15 cellular contexts compared by ENCODE assay signal in the genomic region with DNA sequence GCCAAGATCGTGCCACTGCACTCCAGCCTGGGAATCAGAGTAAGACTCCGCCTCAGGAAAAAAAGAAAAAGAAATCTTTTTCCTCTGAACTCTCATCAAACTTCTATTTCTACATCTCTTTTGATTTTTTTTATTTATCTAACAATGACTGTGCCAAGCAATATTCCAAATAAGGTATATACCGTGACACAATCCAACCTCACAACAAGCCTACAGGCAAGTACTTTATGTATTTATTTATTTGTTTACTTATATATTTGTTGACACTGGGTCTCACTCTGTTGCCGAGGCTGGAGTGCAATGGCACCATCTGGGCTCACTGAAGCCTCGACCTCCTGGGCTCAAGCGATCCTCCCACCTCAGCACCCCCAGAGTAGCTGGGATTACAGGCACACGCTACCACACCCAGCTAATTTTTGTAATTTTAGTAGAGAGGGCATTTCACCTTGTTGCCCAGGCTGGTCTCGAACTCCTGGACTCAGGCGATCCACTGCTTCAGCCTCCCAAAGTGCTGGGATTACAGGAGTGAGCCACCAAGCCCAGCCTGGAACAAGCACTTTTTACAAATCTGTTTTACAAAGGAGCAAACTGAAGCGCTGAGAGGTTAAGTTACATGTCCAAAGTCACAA.
DNase-seq lines count a peak whose midpoint lies in the region; ATAC-seq and TF ChIP-seq lines count a peak whose summit lies in the region.
"Had no signal": no experiment of that assay in that cellular context is flagged by ENCODE, and none has a peak within 500 bp of the region (broad histone marks: within the 10 kb centered on the region; RNA-seq: fewer than 3 reads in every experiment).

No MANE protein-coding gene starts in this region.

- H3K4me3 ChIP-seq in heart right ventricle: no peak overlapping the region
- H3K4me3 ChIP-seq in epithelial cell of esophagus (ENCODE audit: low read length): no peak overlapping the region
- H3K4me3 ChIP-seq in trophoblast cell (ENCODE audit: low read depth, low read length): no peak overlapping the region
- no peak overlapping the region for H3K4me3 ChIP-seq in endodermal cell (ENCODE audit: low read length)

- peak overlapping the region; percentile 71 for H3K4ac ChIP-seq in trophoblast cell (ENCODE audit: low read depth, low read length)

- peak overlapping the region; percentile 47 for H2BK5ac ChIP-seq in trophoblast cell (ENCODE audit: low read depth, low read length, poor library complexity)

- peak overlapping the region in 7 of 10 donors; percentile 47 to 96 (median 75) for H3K27ac ChIP-seq in heart right ventricle
- peak overlapping the region; percentile 35 for H3K27ac ChIP-seq in trophoblast cell (ENCODE audit: low read depth, low read length)
- no peak overlapping the region for H3K27ac ChIP-seq in endodermal cell (ENCODE audit: low read depth, low read length)

- H3K14ac ChIP-seq in trophoblast cell (ENCODE audit: low read length): peak overlapping the region; percentile 28

- DNase-seq in heart right ventricle (no peak), Right ventricle myocardium superior (no peak), epithelial cell of esophagus (ENCODE audit: low read depth) (peak; percentile 19), trophoblast cell (no peak), NK-92 (lab: John Stamatoyannopoulos, UW; ENCODE audit: unreplicated experiment) (no peak), endodermal cell (no peak), NCI-H2029 treated with DMSO at 0.1 percent for 48 hours (lab: John Stamatoyannopoulos, UW) (no peak)
- DNase-seq: activated CD4-positive, alpha-beta T cell treated with anti-CD3 and anti-CD28 coated beads, Interleukin-2, amount 50 U/mL, for 48 hours; activated naive CD8-positive, alpha-beta T cell treated with anti-CD3 and anti-CD28 coated beads, Interleukin-2, amount 50 U/mL, for 24 hours; EL; KG1; NCI-H2171; posterior cingulate gyrus; T-helper 2 cell had no signal

- H4K8ac ChIP-seq in trophoblast cell (ENCODE audit: low read depth, low read length): no peak overlapping the region

- no peak overlapping the region for H4K12ac ChIP-seq in trophoblast cell (ENCODE audit: low read depth, low read length)

- H3K4me1 Mint-ChIP-seq in endodermal cell: peaks cover 16% of the 10 kb centered on the region

- peak overlapping the region; percentile 85 for H2BK120ac ChIP-seq in trophoblast cell (ENCODE audit: insufficient read depth, low read length, poor library complexity)

- H3K18ac ChIP-seq in trophoblast cell (ENCODE audit: low read length): no peak overlapping the region

- H4K91ac ChIP-seq in trophoblast cell (ENCODE audit: low read depth, low read length): peak overlapping the region; percentile 82

- TF ChIP-seq CTCF in heart right ventricle (IDR thresholded peaks at IDR 0.05) (no peak), epithelial cell of esophagus (IDR thresholded peaks at IDR 0.05; ENCODE audit: insufficient read depth, low read depth, low read length, missing control alignments) (no peak), endodermal cell (conservative IDR thresholded peaks at IDR 0.05) (no peak)

- no peak overlapping the region for H3K23ac ChIP-seq in trophoblast cell (ENCODE audit: low read length)

- H3K9me3 ChIP-seq in heart right ventricle (peaks cover 0 to 5% (median 0%) of the 10 kb centered on the region in 11 donors), trophoblast cell (ENCODE audit: insufficient read depth, low read depth, low read length) (no peaks in the 10 kb centered on the region), endodermal cell (ENCODE audit: control insufficient read depth, low read length) (no peaks in the 10 kb centered on the region)

- no peak overlapping the region for H3K27ac Mint-ChIP-seq in endodermal cell

- H3K4me3 Mint-ChIP-seq in endodermal cell: no peak overlapping the region
- H3K4me3 Mint-ChIP-seq: activated naive CD8-positive, alpha-beta T cell treated with anti-CD3 and anti-CD28 coated beads, Interleukin-2, amount 50 U/mL, for 24 hours had no signal

- peak overlapping the region; percentile 79 for H2AK5ac ChIP-seq in trophoblast cell (ENCODE audit: low read length)

- no peaks in the 10 kb centered on the region for H3K27me3 Mint-ChIP-seq in endodermal cell (ENCODE audit: insufficient read depth)
- H3K27me3 Mint-ChIP-seq: activated naive CD8-positive, alpha-beta T cell treated with anti-CD3 and anti-CD28 coated beads, Interleukin-2, amount 50 U/mL, for 24 hours had no signal

- H3K9me3 Mint-ChIP-seq in endodermal cell: no peaks in the 10 kb centered on the region
- H3K9me3 Mint-ChIP-seq: activated naive CD8-positive, alpha-beta T cell treated with anti-CD3 and anti-CD28 coated beads, Interleukin-2, amount 50 U/mL, for 24 hours had no signal

- H3K9ac ChIP-seq in trophoblast cell (ENCODE audit: low read length) (no peak overlapping the region), endodermal cell (ENCODE audit: extremely low read depth, low read length, poor library complexity, severe bottlenecking) (no peak overlapping the region)

- H2BK12ac ChIP-seq in trophoblast cell (ENCODE audit: low read length): peak overlapping the region; percentile 87

- peaks cover 14% of the 10 kb centered on the region for H3K79me2 ChIP-seq in trophoblast cell (ENCODE audit: control insufficient read depth, insufficient read depth, low read length, poor library complexity)

- no peaks in the 10 kb centered on the region for H3K36me3 ChIP-seq in heart right ventricle
- H3K36me3 ChIP-seq in trophoblast cell (ENCODE audit: control insufficient read depth in 1 of 2, insufficient read depth in 2 of 2, low read length in 2 of 2): no peaks in the 10 kb centered on the region
- H3K36me3 ChIP-seq in endodermal cell (ENCODE audit: control insufficient read depth, insufficient read depth, low read length): no peaks in the 10 kb centered on the region

- H3K27me3 ChIP-seq in heart right ventricle (no peaks in the 10 kb centered on the region), trophoblast cell (ENCODE audit: insufficient read depth, low read length) (no peaks in the 10 kb centered on the region), endodermal cell (ENCODE audit: control insufficient read depth, insufficient read depth, low read length, poor library complexity, severe bottlenecking) (no peaks in the 10 kb centered on the region)

- H3K36me3 Mint-ChIP-seq in endodermal cell (ENCODE audit: low read depth): peaks cover 11% of the 10 kb centered on the region

- no peak overlapping the region for H3K4me2 ChIP-seq in trophoblast cell (ENCODE audit: low read length)

- ATAC-seq in heart right ventricle: no peak
- ATAC-seq in Right ventricle myocardium superior (ENCODE audit: poor library complexity): no peak
- no peak for ATAC-seq in GM19455 (IDR thresholded peaks at IDR 0.05; ENCODE audit: unreplicated experiment)
- ATAC-seq: activated naive CD8-positive, alpha-beta T cell treated with anti-CD3 and anti-CD28 coated beads, Interleukin-2, amount 50 U/mL, for 24 hours had no signal

- intact Hi-C loops in heart right ventricle (cut with DNase I) (loop anchor here in 5 of 10 donors (5.0 to 10.0 kb wide), 5 partner anchors 97 to 210 kb away; partner anchors contain the start of gene CHD2 (in 3 of the 5)), Right ventricle myocardium superior (cut with DNase I) (no loop called here)

- peaks cover 40% of the 10 kb centered on the region for H3K79me1 ChIP-seq in trophoblast cell (ENCODE audit: low read length)

- peaks cover 3 to 75% (median 17%) of the 10 kb centered on the region in 9 donors for H3K4me1 ChIP-seq in heart right ventricle
- H3K4me1 ChIP-seq in trophoblast cell (ENCODE audit: control insufficient read depth in 1 of 2, insufficient read depth in 2 of 2, low read length in 2 of 2): peaks cover 18 to 25% of the 10 kb centered on the region in 2 experiments
- H3K4me1 ChIP-seq in endodermal cell (ENCODE audit: control insufficient read depth, insufficient read depth, low read length): no peaks in the 10 kb centered on the region

- no peak overlapping the region for H2AFZ ChIP-seq in trophoblast cell (ENCODE audit: insufficient read depth, low read length, poor library complexity)

- 94% methylated on average over 10 of the region's 10 CpGs for WGBS in heart right ventricle, 2 donors
- WGBS in trophoblast cell (ENCODE audit: extremely low coverage, insufficient coverage, insufficient read length): no CpG with 5 or more reads among the region's 10 CpGs
- 91 to 94% methylated on average over 8 to 9 of the region's 10 CpGs for WGBS in endodermal cell (ENCODE audit: insufficient coverage in 1 of 2, insufficient read length in 1 of 2), 2 experiments
